Comparison of ENCODE assay signal across 11 cellular contexts in the genomic region with DNA sequence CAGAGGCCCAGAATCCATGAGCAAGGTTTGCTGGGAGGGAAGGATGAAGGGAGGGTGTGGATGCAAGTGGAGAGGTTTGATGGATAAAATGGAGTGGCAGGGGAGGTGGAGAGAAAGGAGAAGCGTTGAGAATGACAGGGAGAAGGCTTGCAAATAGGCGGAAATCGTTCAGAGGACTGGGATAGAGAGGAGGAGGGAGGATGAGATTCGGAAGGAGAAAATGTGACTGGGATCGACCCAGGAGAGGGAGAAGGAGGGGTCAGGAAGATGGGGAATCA. TPM values are rescaled to one million over a fixed set of nuclear protein-coding genes. Genes with fewer than 3 reads are reported as not detected.
DNase-seq lines count a peak whose midpoint lies in the region; ATAC-seq and TF ChIP-seq lines count a peak whose summit lies in the region.
"Had no signal": no experiment of that assay in that cellular context is flagged by ENCODE, and none has a peak within 500 bp of the region (broad histone marks: within the 10 kb centered on the region; RNA-seq: fewer than 3 reads in every experiment).

No MANE protein-coding gene starts in this region.

- peak overlapping the region; percentile 50 for H3K27ac Mint-ChIP-seq in activated B cell treated with CpG ODN at 0.5 μM for 24 hours

- H3K36me3 Mint-ChIP-seq in activated B cell treated with CpG ODN at 0.5 μM for 24 hours (ENCODE audit: low read depth): no peaks in the 10 kb centered on the region

- TF ChIP-seq POLR2A in spleen (IDR thresholded peaks at IDR 0.05): no peak

- peaks cover 39% of the 10 kb centered on the region for H3K27me3 ChIP-seq in iPS-15b (ENCODE audit: control insufficient read depth, insufficient read depth, low read length)
- H3K27me3 ChIP-seq in spleen (replicated peaks in 1 of 7): peaks cover 0 to 38% (median 10%) of the 10 kb centered on the region in 7 donors

- peak overlapping the region; percentile 77 for H3K4me3 Mint-ChIP-seq in activated B cell treated with CpG ODN at 0.5 μM for 24 hours

- 30 to 54% (median 41%) methylated on average over 5 of the region's 5 CpGs for WGBS in spleen, 5 donors

- H3K27ac ChIP-seq in spleen: no peak overlapping the region

- H3K9ac ChIP-seq in iPS-15b (ENCODE audit: low read depth, low read length): peak overlapping the region; percentile 47

- H3K9me3 ChIP-seq in iPS-15b (ENCODE audit: control insufficient read depth, insufficient read depth, low read length) (peaks cover 4% of the 10 kb centered on the region), spleen (peaks cover 0 to 16% (median 10%) of the 10 kb centered on the region in 8 donors)

- H3K4me1 ChIP-seq in iPS-15b (ENCODE audit: control insufficient read depth, insufficient read depth, low read length) (no peaks in the 10 kb centered on the region), spleen (peaks cover 5 to 16% (median 13%) of the 10 kb centered on the region in 6 donors)

- intact Hi-C loops in activated B cell treated with CpG ODN at 0.5 μM for 24 hours (cut with micrococcal nuclease): loop anchor here (5.0 kb wide), 1 partner anchor 405 kb away; no protein-coding TSS in a partner anchor
- intact Hi-C loops in spleen (cut with DNase I; ENCODE audit: low total_unique reads): no loop called here

- POLR2A ChIA-PET in activated B cell treated with CpG ODN at 0.5 μM for 24 hours (lab: Charles Lee): no interaction called here

- TF ChIP-seq CTCF in activated B cell treated with CpG ODN at 0.5 μM for 24 hours (IDR thresholded peaks at IDR 0.05): no peak
- TF ChIP-seq CTCF in spleen (IDR thresholded peaks at IDR 0.05 in 8 of 11, conservative IDR thresholded peaks at IDR 0.05 in 3 of 11): no peak

- H3K36me3 ChIP-seq in iPS-15b (ENCODE audit: control insufficient read depth, insufficient read depth, low read length) (no peaks in the 10 kb centered on the region), spleen (no peaks in the 10 kb centered on the region)

- DNase-seq in NCI-H510A treated with DMSO at 0.1 percent for 48 hours (lab: John Stamatoyannopoulos, UW): peak; percentile 38
- DNase-seq in NCI-H510A (lab: John Stamatoyannopoulos, UW): no peak
- DNase-seq in activated B cell treated with CpG ODN at 0.5 μM for 24 hours: no peak
- no peak for DNase-seq in spleen
- no peak for DNase-seq in NCI-H524 (lab: John Stamatoyannopoulos, UW)

- H3K4me3 ChIP-seq in iPS-15b (ENCODE audit: low read depth, low read length): peak overlapping the region; percentile 76
- H3K4me3 ChIP-seq in spleen: peak overlapping the region in 6 of 8 donors; percentile 27 to 70 (median 40)

- ATAC-seq in activated B cell treated with CpG ODN at 0.5 μM for 24 hours (ENCODE audit: low read depth): no peak
- ATAC-seq in GM19467 (IDR thresholded peaks at IDR 0.05; ENCODE audit: unreplicated experiment): no peak
- ATAC-seq in HG02571 (IDR thresholded peaks at IDR 0.05; ENCODE audit: unreplicated experiment): no peak

- peaks cover 22% of the 10 kb centered on the region for H3K27me3 Mint-ChIP-seq in activated B cell treated with CpG ODN at 0.5 μM for 24 hours

- peaks cover 7% of the 10 kb centered on the region for H3K9me3 Mint-ChIP-seq in activated B cell treated with CpG ODN at 0.5 μM for 24 hours

- CTCF ChIA-PET in activated B cell treated with CpG ODN at 0.5 μM for 24 hours (lab: Charles Lee): interaction anchor here (0.6 to 1.5 kb wide), 5 partner anchors 86 to 198 kb away, joined by 3 to 5 read pairs (median 3); no protein-coding TSS in a partner anchor

- peaks cover 13% of the 10 kb centered on the region for H3K4me1 Mint-ChIP-seq in activated B cell treated with CpG ODN at 0.5 μM for 24 hours

RNA-seq across cellular contexts. Expression of a gene that starts 0.4 kb away (rescaled TPM):
- total RNA-seq in activated B cell treated with CpG ODN at 0.5 μM for 24 hours (not detected in 2 replicates), spleen (not detected)
- polyA plus RNA-seq in spleen: not detected
- total RNA-seq: activated CD8-positive, alpha-beta memory T cell treated with anti-CD3 and anti-CD28 coated beads for 36 hours; dermis microvascular lymphatic vessel endothelial cell; mononuclear cell had no signal
